In the genomic region with DNA sequence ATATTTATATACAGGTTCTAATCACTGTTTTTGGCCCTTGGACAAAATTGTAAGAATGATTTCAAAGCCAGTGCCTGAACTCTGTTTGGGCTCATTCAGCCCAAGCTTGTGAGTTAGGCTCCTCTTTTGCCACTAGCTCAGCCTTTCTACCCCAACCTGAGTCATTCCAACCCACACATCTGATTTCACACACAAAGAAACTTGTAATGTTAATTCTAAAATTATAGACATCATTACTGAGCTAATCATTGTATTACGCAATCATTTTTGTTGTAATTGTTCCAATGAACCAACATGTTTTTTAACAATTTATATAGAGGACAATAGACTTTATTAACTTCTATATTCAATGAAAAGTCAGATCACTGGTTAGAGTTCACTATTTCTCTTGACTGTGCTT, we compare ENCODE assay signal across 20 cellular contexts.
A peak's percentile ranks its signal among the peaks of the same experiment; 100 is the strongest.
DNase-seq lines count a peak whose midpoint lies in the region; ATAC-seq, FAIRE-seq and TF ChIP-seq lines count a peak whose summit lies in the region.
"Had no signal": no experiment of that assay in that cellular context is flagged by ENCODE, and none has a peak within 500 bp of the region (broad histone marks: within the 10 kb centered on the region; RNA-seq: fewer than 3 reads in every experiment).

No MANE protein-coding gene starts in this region.

- H3K4me1 ChIP-seq in mammary epithelial cell (ENCODE audit: insufficient read depth, low read length), result peaks cover 5% of the 10 kb centered on the region

- H3K27me3 ChIP-seq in mammary epithelial cell (ENCODE audit: insufficient read depth, low read length), result no peaks in the 10 kb centered on the region

- DNase-seq in RWPE1 (ENCODE audit: low spot score), result peak; percentile 2
- DNase-seq in mammary epithelial cell, result peak; percentile 59
- DNase-seq in fibroblast of peridontal ligament (ENCODE audit: extremely low read depth), result peak; percentile 7
- DNase-seq in NCI-H748 (lab: John Stamatoyannopoulos, UW; ENCODE audit: unreplicated experiment), result no peak
- no peak for DNase-seq in D721Med (ENCODE audit: insufficient read length, low spot score)
- DNase-seq: ACHN; DMS 273 treated with DMSO at 0.1 percent for 48 hours; DND-41; Kasumi-1; MM.1S; NCI-H1092; NCI-H1436 treated with DMSO at 0.1 percent for 48 hours; NCI-H69; NK-92 treated with Interleukin-12 subunit alpha and Interleukin-12 subunit beta, amount 100 ng/mL, for 24 hours; SHP77 treated with DMSO at 0.1 percent for 48 hours; SK-N-SH had no signal

- no peak overlapping the region for H2AFZ ChIP-seq in mammary epithelial cell (ENCODE audit: low read depth, low read length)

- no peaks in the 10 kb centered on the region for H3K4me1 Mint-ChIP-seq in stimulated activated memory B cell treated with anti-CD40 and anti-IgM and Interleukin-4, amounts not matched to agents 10 μg/mL and 1 μg/mL and 100 μg/mL, for 72 hours
- H3K4me1 Mint-ChIP-seq: CD14-positive monocyte had no signal

- WGBS in mammary epithelial cell (ENCODE audit: low coverage, missing lambda C conversion rate), result 6% methylated on average over 1 of the region's 1 CpG

- no peak overlapping the region for H3K4me2 ChIP-seq in mammary epithelial cell (ENCODE audit: insufficient read depth, low read depth, low read length)
- H3K4me2 ChIP-seq: SK-N-SH had no signal

- no peak overlapping the region for H3K9ac ChIP-seq in mammary epithelial cell (ENCODE audit: insufficient read depth, low read length)
- H3K9ac ChIP-seq: SK-N-SH had no signal

- H3K9me3 ChIP-seq in mammary epithelial cell (replicated peaks; ENCODE audit: insufficient read depth, low read length), result no peaks in the 10 kb centered on the region
- H3K9me3 ChIP-seq: SK-N-SH had no signal

- POLR2A ChIA-PET in RWPE1 (lab: Yijun Ruan, JAX; ENCODE audit: low non-redundant PET), result no interaction called here

- intact Hi-C loops in mammary epithelial cell (cut with micrococcal nuclease), result no loop called here

- H3K9me3 Mint-ChIP-seq in stimulated activated memory B cell treated with anti-CD40 and anti-IgM and Interleukin-4, amounts not matched to agents 10 μg/mL and 1 μg/mL and 100 μg/mL, for 72 hours, result no peaks in the 10 kb centered on the region

- TF ChIP-seq CTCF in RWPE1 (conservative IDR thresholded peaks at IDR 0.05; ENCODE audit: low read depth) (no peak), mammary epithelial cell (conservative IDR thresholded peaks at IDR 0.05 in 1 of 2, IDR thresholded peaks at IDR 0.05 in 1 of 2; ENCODE audit: extremely low read depth in 1 of 2, insufficient read depth in 1 of 2, low read depth in 1 of 2, low read length in 2 of 2) (no peak), D721Med (IDR thresholded peaks at IDR 0.05; ENCODE audit: insufficient read depth, missing control alignments) (no peak)

- in situ Hi-C loops in mammary epithelial cell (cut with MboI; ENCODE audit: low sequenced_read_pairs in 2 of 2), result no loop called here

- FAIRE-seq in D721Med (lab: Jason Lieb, UNC), result no peak
- FAIRE-seq: H54 had no signal

- ATAC-seq in stimulated activated memory B cell treated with anti-CD40 and anti-IgM and Interleukin-4, amounts not matched to agents 10 μg/mL and 1 μg/mL and 100 μg/mL, for 72 hours, result no peak
- no peak for ATAC-seq in HG03439 (IDR thresholded peaks at IDR 0.05; ENCODE audit: unreplicated experiment)

- H3K4me3 ChIP-seq in mammary epithelial cell (replicated peaks in 1 of 3; ENCODE audit: insufficient read depth in 1 of 3, low read depth in 2 of 3, low read length in 3 of 3), result no peak overlapping the region

- H3K27ac Mint-ChIP-seq in stimulated activated memory B cell treated with anti-CD40 and anti-IgM and Interleukin-4, amounts not matched to agents 10 μg/mL and 1 μg/mL and 100 μg/mL, for 72 hours, result no peak overlapping the region
- H3K27ac Mint-ChIP-seq: CD14-positive monocyte had no signal

- no peaks in the 10 kb centered on the region for H4K20me1 ChIP-seq in mammary epithelial cell (ENCODE audit: insufficient read depth, low read length)

- BruUV-seq in mammary epithelial cell (replicated peaks; lab: Mats Ljungman, UMichigan), result no TSS peak

- no peak overlapping the region for H3K4me3 Mint-ChIP-seq in stimulated activated memory B cell treated with anti-CD40 and anti-IgM and Interleukin-4, amounts not matched to agents 10 μg/mL and 1 μg/mL and 100 μg/mL, for 72 hours
- H3K4me3 Mint-ChIP-seq: CD14-positive monocyte had no signal

- H3K36me3 ChIP-seq in mammary epithelial cell (ENCODE audit: insufficient read depth, low read length), result no peaks in the 10 kb centered on the region

- CTCF ChIA-PET in RWPE1 (lab: Yijun Ruan, JAX), result no interaction called here
- CTCF ChIA-PET in mammary epithelial cell (lab: Charles Lee; ENCODE audit: low non-redundant PET), result no interaction called here

- dilution Hi-C loops in mammary epithelial cell (cut with HindIII; ENCODE audit: low sequenced_read_pairs), result no loop called here

- H3K79me2 ChIP-seq in mammary epithelial cell (ENCODE audit: insufficient read depth, low read length), result no peaks in the 10 kb centered on the region

- H3K27ac ChIP-seq in RWPE1, result no peak overlapping the region
- H3K27ac ChIP-seq in mammary epithelial cell (ENCODE audit: insufficient read depth, low read depth, low read length), result no peak overlapping the region

- H3K27me3 Mint-ChIP-seq in stimulated activated memory B cell treated with anti-CD40 and anti-IgM and Interleukin-4, amounts not matched to agents 10 μg/mL and 1 μg/mL and 100 μg/mL, for 72 hours, result no peaks in the 10 kb centered on the region

- no peaks in the 10 kb centered on the region for H3K36me3 Mint-ChIP-seq in stimulated activated memory B cell treated with anti-CD40 and anti-IgM and Interleukin-4, amounts not matched to agents 10 μg/mL and 1 μg/mL and 100 μg/mL, for 72 hours
- H3K36me3 Mint-ChIP-seq: CD14-positive monocyte had no signal

Comparison
In these comparisons a context has a peak if more than half of its experiments do, and no peak if none do; other contexts are left out.
1. DNase-seq: peak in RWPE1 (single experiment), mammary epithelial cell (single experiment) and fibroblast of peridontal ligament (single experiment); none in NCI-H748 (single experiment) and D721Med (single experiment).